26 cellular contexts compared by ENCODE assay signal in the genomic region with DNA sequence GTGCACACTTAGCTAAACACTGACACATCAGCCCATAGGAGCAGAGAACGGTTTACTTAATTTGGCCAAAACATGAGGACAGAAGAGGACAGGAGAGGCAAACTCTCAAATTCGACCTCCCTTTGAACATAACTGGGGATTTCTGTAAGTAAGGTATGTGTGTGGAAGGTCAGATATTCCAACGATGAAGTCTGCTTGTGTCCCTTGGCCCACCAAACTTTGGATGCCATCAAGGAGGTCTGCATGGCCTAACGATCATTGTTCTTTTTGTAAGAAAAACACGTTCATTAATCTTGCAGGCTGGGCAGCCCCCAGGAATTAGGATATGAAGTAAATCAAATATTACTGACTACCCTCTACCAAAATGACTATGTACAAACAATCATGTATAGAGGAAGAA.
DNase-seq lines count a peak whose midpoint lies in the region; ATAC-seq, FAIRE-seq and TF ChIP-seq lines count a peak whose summit lies in the region.
"Had no signal": no experiment of that assay in that cellular context is flagged by ENCODE, and none has a peak within 500 bp of the region (broad histone marks: within the 10 kb centered on the region; RNA-seq: fewer than 3 reads in every experiment).

No MANE protein-coding gene starts in this region.

- CTCF ChIA-PET in H1 (lab: Charles Lee; ENCODE audit: partially characterized antibody), result interaction anchor here (0.7 kb wide), 1 partner anchor 32 kb away, joined by 4 read pairs; no protein-coding TSS in a partner anchor
- CTCF ChIA-PET in activated CD4-positive, alpha-beta T cell treated with anti-CD3 and anti-CD28 coated beads for 36 hours (lab: Charles Lee), result no interaction called here

- H3K9me2 ChIP-seq in GM23338 (ENCODE audit: insufficient read depth), result no peaks in the 10 kb centered on the region
- H3K9me2 ChIP-seq in Karpas-422 (replicated peaks; ENCODE audit: insufficient read depth, low read length), result no peaks in the 10 kb centered on the region

- TF ChIP-seq POLR2A in H1 (IDR thresholded peaks at IDR 0.05; ENCODE audit: control extremely low read depth in 1 of 2, low read depth in 2 of 2, low read length in 2 of 2), result no peak

- H3K9ac ChIP-seq in H1 (replicated peaks in 1 of 4; ENCODE audit: extremely low read depth in 1 of 4, low read depth in 3 of 4, low read length in 3 of 4) (no peak overlapping the region), Karpas-422 (ENCODE audit: low read length) (no peak overlapping the region)
- H3K9ac ChIP-seq: BLaER1 treated with 17β-estradiol and CSF1 and Interleukin-3, amounts not matched to agents 10 nM and 100 nM; GM23248 had no signal

- no peak overlapping the region for H3K14ac ChIP-seq in H1 (ENCODE audit: insufficient read length)

- H2BK5ac ChIP-seq in H1 (ENCODE audit: low read depth, low read length), result no peak overlapping the region

- no peak overlapping the region for H3K4me3 Mint-ChIP-seq in GM23338
- no peak overlapping the region for H3K4me3 Mint-ChIP-seq in activated CD4-positive, alpha-beta T cell treated with anti-CD3 and anti-CD28 coated beads for 36 hours
- H3K4me3 Mint-ChIP-seq: CD14-positive monocyte; CD4-positive, alpha-beta T cell; CD8-positive, alpha-beta memory T cell; HFFc6 had no signal

- DNase-seq in GM23338 (ENCODE audit: low spot score) (no peak), NCI-H69 (lab: John Stamatoyannopoulos, UW) (peak; percentile 27), H1 (ENCODE audit: low read depth in 1 of 2, low spot score in 2 of 2) (no peak), NCI-H748 treated with DMSO at 0.1 percent for 48 hours (lab: John Stamatoyannopoulos, UW) (no peak), Karpas-422 (no peak)
- DNase-seq in activated CD4-positive, alpha-beta T cell treated with anti-CD3 and anti-CD28 coated beads for 36 hours, result no peak
- DNase-seq: 8988T; ACHN; AML-193; BE2C; CD4-positive, alpha-beta T cell; CD8-positive, alpha-beta memory T cell; DMS 273 treated with DMSO at 0.1 percent for 48 hours; DMS79; EL; GDM1; GM23248; HFFc6 had no signal

- ATAC-seq in GM23338, result no peak
- no peak for ATAC-seq in activated CD4-positive, alpha-beta T cell treated with anti-CD3 and anti-CD28 coated beads for 36 hours
- ATAC-seq: A549, GM12878 had no signal

- H3K4ac ChIP-seq in H1 (replicated peaks; ENCODE audit: insufficient read length, low read depth, low read length), result no peak overlapping the region

- peaks cover 34% of the 10 kb centered on the region for H3K4me1 Mint-ChIP-seq in GM23338
- H3K4me1 Mint-ChIP-seq in activated CD4-positive, alpha-beta T cell treated with anti-CD3 and anti-CD28 coated beads for 36 hours, result no peaks in the 10 kb centered on the region
- H3K4me1 Mint-ChIP-seq: CD14-positive monocyte; CD8-positive, alpha-beta memory T cell had no signal

- H3K4me2 ChIP-seq in GM23338 (no peak overlapping the region), H1 (ENCODE audit: insufficient read depth in 1 of 2, low read depth in 2 of 2, low read length in 2 of 2) (no peak overlapping the region), Karpas-422 (ENCODE audit: low read depth, low read length, poor library complexity, severe bottlenecking) (no peak overlapping the region)
- H3K4me2 ChIP-seq: A549; BLaER1 treated with 17β-estradiol and CSF1 and Interleukin-3, amounts not matched to agents 10 nM and 100 nM had no signal

- H3K27ac ChIP-seq in GM23338 (ENCODE audit: low read depth) (no peak overlapping the region), H1 (ENCODE audit: low read depth, low read length) (no peak overlapping the region), Karpas-422 (ENCODE audit: low read length) (no peak overlapping the region)
- H3K27ac ChIP-seq: A549; BLaER1 treated with 17β-estradiol and CSF1 and Interleukin-3, amounts not matched to agents 10 nM and 100 nM; GM23248 had no signal

- H3K23me2 ChIP-seq in H1 (ENCODE audit: low read depth, low read length), result no peaks in the 10 kb centered on the region

- FAIRE-seq in H1 (lab: Jason Lieb, UNC), result no peak
- FAIRE-seq: A549, D721Med, GM12878, GM19239, H54 had no signal

- no peak overlapping the region for H3K18ac ChIP-seq in H1 (ENCODE audit: extremely low read depth, low read length)

- no peaks in the 10 kb centered on the region for H3K9me3 Mint-ChIP-seq in GM23338
- peaks cover 2% of the 10 kb centered on the region for H3K9me3 Mint-ChIP-seq in activated CD4-positive, alpha-beta T cell treated with anti-CD3 and anti-CD28 coated beads for 36 hours (ENCODE audit: low read depth)
- H3K9me3 Mint-ChIP-seq: CD4-positive, alpha-beta T cell; HFFc6 had no signal

- H3K27ac Mint-ChIP-seq in GM23338, result peak overlapping the region; percentile 59; the same call in 1 of the 2 replicates
- H3K27ac Mint-ChIP-seq in activated CD4-positive, alpha-beta T cell treated with anti-CD3 and anti-CD28 coated beads for 36 hours, result no peak overlapping the region
- H3K27ac Mint-ChIP-seq: CD14-positive monocyte; CD4-positive, alpha-beta T cell; CD8-positive, alpha-beta memory T cell; HFFc6 had no signal

- no peak for TF ChIP-seq EP300 in H1 (IDR thresholded peaks at IDR 0.05; ENCODE audit: borderline replicate concordance in 1 of 2, low read depth in 2 of 2, low read length in 2 of 2)

- H2BK20ac ChIP-seq in H1 (ENCODE audit: low read length), result no peak overlapping the region

- no peaks in the 10 kb centered on the region for H3K27me3 ChIP-seq in GM23338 (ENCODE audit: insufficient read depth)
- no peaks in the 10 kb centered on the region for H3K27me3 ChIP-seq in H1 (replicated peaks in 1 of 4; ENCODE audit: control insufficient read depth in 3 of 4, extremely low read depth in 1 of 4, insufficient read depth in 3 of 4, low read length in 3 of 4)
- H3K27me3 ChIP-seq in Karpas-422 (ENCODE audit: low read length), result no peaks in the 10 kb centered on the region
- H3K27me3 ChIP-seq: BE2C; BLaER1 treated with 17β-estradiol and CSF1 and Interleukin-3, amounts not matched to agents 10 nM and 100 nM had no signal

- H3K79me1 ChIP-seq in H1 (ENCODE audit: low read depth, low read length), result no peaks in the 10 kb centered on the region

- H3K9me3 ChIP-seq in H1 (ENCODE audit: insufficient read depth in 2 of 2, low read depth in 1 of 2, low read length in 1 of 2) (no peaks in the 10 kb centered on the region), Karpas-422 (ENCODE audit: low read length) (peaks cover 26% of the 10 kb centered on the region)
- H3K9me3 ChIP-seq: A549; BE2C; BLaER1 treated with 17β-estradiol and CSF1 and Interleukin-3, amounts not matched to agents 10 nM and 100 nM; HAP-1 had no signal

- H3K4me1 ChIP-seq in GM23338 (ENCODE audit: insufficient read depth) (peaks cover 16% of the 10 kb centered on the region), H1 (replicated peaks in 1 of 4; ENCODE audit: control insufficient read depth in 3 of 4, insufficient read depth in 4 of 4, low read length in 3 of 4) (peaks cover 0 to 8% (median 5%) of the 10 kb centered on the region in 4 experiments; a peak in 4 of 7 replicates), Karpas-422 (ENCODE audit: low read length) (no peaks in the 10 kb centered on the region)
- H3K4me1 ChIP-seq: A549; BE2C; BLaER1 treated with 17β-estradiol and CSF1 and Interleukin-3, amounts not matched to agents 10 nM and 100 nM had no signal

- TF ChIP-seq RAD21 in H1 (IDR thresholded peaks at IDR 0.05 in 1 of 2, conservative IDR thresholded peaks at IDR 0.05 in 1 of 2; ENCODE audit: low read depth in 2 of 2, low read length in 2 of 2), result no peak

- no peak overlapping the region for H2AK5ac ChIP-seq in H1 (ENCODE audit: low read depth, low read length)

- H2AFZ ChIP-seq in GM23338 (no peak overlapping the region), H1 (ENCODE audit: low read length) (0 out of 2 replicates have a peak overlapping the region, but pooled peaks have one; percentile 19), Karpas-422 (ENCODE audit: low read length) (no peak overlapping the region)
- H2AFZ ChIP-seq: GM23248 had no signal

- H2BK120ac ChIP-seq in H1 (replicated peaks; ENCODE audit: low read depth, low read length), result no peak overlapping the region

- no peak overlapping the region for H3K23ac ChIP-seq in H1 (ENCODE audit: insufficient read length)

- H3K4me3 ChIP-seq in GM23338, result no peak overlapping the region
- H3K4me3 ChIP-seq in H1 (ENCODE audit: extremely low read depth in 1 of 4, insufficient read depth in 2 of 4, low read depth in 3 of 4, low read length in 4 of 4), result no peak overlapping the region
- no peak overlapping the region for H3K4me3 ChIP-seq in Karpas-422 (ENCODE audit: low read length)
- H3K4me3 ChIP-seq: A549; BLaER1 treated with 17β-estradiol and CSF1 and Interleukin-3, amounts not matched to agents 10 nM and 100 nM; GM12878; GM23248; HAP-1 had no signal

- H3K79me2 ChIP-seq in GM23338 (replicated peaks; ENCODE audit: insufficient read depth) (no peaks in the 10 kb centered on the region), H1 (ENCODE audit: control insufficient read depth in 1 of 2, insufficient read depth in 2 of 2, low read length in 2 of 2) (no peaks in the 10 kb centered on the region), Karpas-422 (ENCODE audit: low read length) (no peaks in the 10 kb centered on the region)

- H4K20me1 ChIP-seq in GM23338 (replicated peaks; ENCODE audit: insufficient read depth) (no peaks in the 10 kb centered on the region), H1 (replicated peaks in 1 of 2; ENCODE audit: control insufficient read depth in 1 of 2, insufficient read depth in 2 of 2, low read length in 2 of 2) (no peaks in the 10 kb centered on the region), Karpas-422 (ENCODE audit: insufficient read depth, low read depth, low read length) (no peaks in the 10 kb centered on the region)
- H4K20me1 ChIP-seq: BLaER1 treated with 17β-estradiol and CSF1 and Interleukin-3, amounts not matched to agents 10 nM and 100 nM had no signal

- TF ChIP-seq CTCF in GM23338 (conservative IDR thresholded peaks at IDR 0.05; ENCODE audit: low read depth in 2 of 2) (no peak), H1 (IDR thresholded peaks at IDR 0.05; ENCODE audit: control extremely low read depth in 1 of 3, insufficient read depth in 1 of 3, low read depth in 1 of 3, low read length in 3 of 3) (no peak)

- H3F3A ChIP-seq in GM23338 (replicated peaks; ENCODE audit: low read depth), result no peaks in the 10 kb centered on the region

- H2BK12ac ChIP-seq in H1 (ENCODE audit: low read depth, low read length), result 0 out of 2 replicates have a peak overlapping the region, but pooled peaks have one; percentile 72

- H4K5ac ChIP-seq in H1 (ENCODE audit: insufficient read length, low read depth, low read length), result no peak overlapping the region

- WGBS in H1 (ENCODE audit: extremely low coverage in 1 of 2, insufficient coverage in 1 of 2, insufficient read length in 1 of 2, insufficient replicate concordance in 2 of 2, low coverage in 1 of 2, low lambda C conversion rate in 2 of 2, missing lambda C conversion rate in 1 of 2), 2 experiments, result 82% methylated on average over 5 of the region's 5 CpGs; no CpG with 5 or more reads in 1 of the 2 experiments

- H3K36me3 Mint-ChIP-seq in GM23338 (ENCODE audit: low read depth), result no peaks in the 10 kb centered on the region
- no peaks in the 10 kb centered on the region for H3K36me3 Mint-ChIP-seq in activated CD4-positive, alpha-beta T cell treated with anti-CD3 and anti-CD28 coated beads for 36 hours (ENCODE audit: low read depth)
- H3K36me3 Mint-ChIP-seq: CD14-positive monocyte; CD8-positive, alpha-beta memory T cell had no signal

- H3K27me3 Mint-ChIP-seq in GM23338 (ENCODE audit: insufficient read depth, low read depth, poor library complexity), result peaks cover 2% of the 10 kb centered on the region
- H3K27me3 Mint-ChIP-seq in activated CD4-positive, alpha-beta T cell treated with anti-CD3 and anti-CD28 coated beads for 36 hours, result no peaks in the 10 kb centered on the region
- H3K27me3 Mint-ChIP-seq: CD4-positive, alpha-beta T cell; CD8-positive, alpha-beta memory T cell had no signal

- intact Hi-C loops in activated CD4-positive, alpha-beta T cell treated with anti-CD3 and anti-CD28 coated beads for 36 hours (cut with DNase I, micrococcal nuclease), result no loop called here

- no peak overlapping the region for H4K91ac ChIP-seq in H1 (replicated peaks; ENCODE audit: insufficient read length, low read length)

- H3K56ac ChIP-seq in H1 (replicated peaks; ENCODE audit: insufficient read length, low read depth, low read length), result no peak overlapping the region

- H3K36me3 ChIP-seq in GM23338 (ENCODE audit: insufficient read depth), result no peaks in the 10 kb centered on the region
- no peaks in the 10 kb centered on the region for H3K36me3 ChIP-seq in H1 (ENCODE audit: control insufficient read depth in 2 of 4, insufficient read depth in 4 of 4, low read length in 3 of 4)
- no peaks in the 10 kb centered on the region for H3K36me3 ChIP-seq in Karpas-422 (ENCODE audit: insufficient read depth, low read length)
- H3K36me3 ChIP-seq: BE2C; BLaER1 treated with 17β-estradiol and CSF1 and Interleukin-3, amounts not matched to agents 10 nM and 100 nM; HAP-1 had no signal

- POLR2A ChIA-PET in H1 (lab: Charles Lee; ENCODE audit: partially characterized antibody), result no interaction called here
- POLR2A ChIA-PET in activated CD4-positive, alpha-beta T cell treated with anti-CD3 and anti-CD28 coated beads for 36 hours (lab: Charles Lee), result no interaction called here

- H4K8ac ChIP-seq in H1 (ENCODE audit: extremely low read depth, insufficient read depth, low read length), result no peak overlapping the region

- H2BK15ac ChIP-seq in H1 (ENCODE audit: low read length), result no peak overlapping the region
